22 cellular contexts compared by ENCODE assay signal in the genomic region with DNA sequence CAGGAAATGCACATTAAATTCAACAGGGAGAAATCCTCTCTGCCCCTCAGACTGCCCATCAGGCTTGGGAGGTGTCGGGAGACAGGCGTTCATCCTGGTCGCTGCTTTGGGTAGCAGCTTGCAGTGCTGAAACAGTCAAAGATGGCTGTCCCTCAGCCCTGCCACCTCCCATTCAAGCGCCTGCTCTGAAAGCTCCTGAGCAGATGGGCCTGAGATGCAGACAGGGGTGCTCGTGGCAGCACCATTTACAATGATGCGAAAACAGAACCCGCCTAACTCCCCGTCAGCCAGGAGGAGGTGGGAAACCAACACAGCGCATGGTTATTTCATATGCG. TPM values are rescaled to one million over a fixed set of nuclear protein-coding genes. Genes with fewer than 3 reads are reported as not detected.
DNase-seq lines count a peak whose midpoint lies in the region; TF ChIP-seq lines count a peak whose summit lies in the region.
"Had no signal": no experiment of that assay in that cellular context is flagged by ENCODE, and none has a peak within 500 bp of the region (broad histone marks: within the 10 kb centered on the region; RNA-seq: fewer than 3 reads in every experiment).

No MANE protein-coding gene starts in this region.

- H3K36me3 ChIP-seq in H7 (replicated peaks; ENCODE audit: control insufficient read depth, insufficient read depth, low read length), result no peaks in the 10 kb centered on the region
- H3K36me3 ChIP-seq in thyroid gland, result no peaks in the 10 kb centered on the region

- DNase-seq in H7, result peak; percentile 41
- peak; percentile 33 for DNase-seq in activated CD8-positive, alpha-beta memory T cell treated with anti-CD3 and anti-CD28 coated beads, Interleukin-2, amount 50 U/mL, for 48 hours
- peak; percentile 73 for DNase-seq in mesenteric fat pad (ENCODE audit: low spot score)
- DNase-seq in type B pancreatic cell (ENCODE audit: extremely low spot score, unreplicated experiment), result peak; percentile 52
- DNase-seq in NK-92 treated with Interleukin-12 subunit alpha and Interleukin-12 subunit beta, amount 100 ng/mL, for 24 hours (lab: John Stamatoyannopoulos, UW), result no peak
- DNase-seq in thyroid gland, result no peak
- no peak for DNase-seq in stimulated activated CD4-positive, alpha-beta T cell treated with anti-CD3 and anti-CD28 coated beads, Interleukin-4, amount 100 ng/mL, for 24 hours
- DNase-seq: C1 segment of cervical spinal cord; Calu3; CD8-positive, alpha-beta memory T cell; DMS153; H9; HFFc6; MM.1S; NCI-H1048; NCI-H1436 treated with DMSO at 0.1 percent for 48 hours; NCI-H2029; NCI-H345; NCI-H82; Right ventricle myocardium superior had no signal

- peaks cover 8% of the 10 kb centered on the region for H3K4me1 Mint-ChIP-seq in type B pancreatic cell (ENCODE audit: unreplicated experiment)

- 82 to 88% methylated on average over 9 to 10 of the region's 10 CpGs for WGBS in thyroid gland, 2 donors

- no peaks in the 10 kb centered on the region for H3K9me3 ChIP-seq in thyroid gland

- H3K4me3 Mint-ChIP-seq in type B pancreatic cell, result no peak overlapping the region
- H3K4me3 Mint-ChIP-seq: CD8-positive, alpha-beta memory T cell; H9; HFFc6 had no signal

- TF ChIP-seq POLR2A in thyroid gland (IDR thresholded peaks at IDR 0.05), result no peak

- peaks cover 46% of the 10 kb centered on the region for H3K27me3 Mint-ChIP-seq in type B pancreatic cell

- no peak overlapping the region for H3K27ac ChIP-seq in thyroid gland

- peaks cover 5 to 9% of the 10 kb centered on the region in 2 donors for H3K4me1 ChIP-seq in thyroid gland

- H3K4me3 ChIP-seq in H7 (ENCODE audit: insufficient read depth, low read depth, low read length) (no peak overlapping the region), thyroid gland (replicated peaks in 1 of 3) (no peak overlapping the region)
- H3K4me3 ChIP-seq: K562 had no signal

- no peak for TF ChIP-seq CTCF in type B pancreatic cell (conservative IDR thresholded peaks at IDR 0.05)
- TF ChIP-seq CTCF in thyroid gland (IDR thresholded peaks at IDR 0.05), result no peak

- no peaks in the 10 kb centered on the region for H3K9me3 Mint-ChIP-seq in type B pancreatic cell
- H3K9me3 Mint-ChIP-seq: CD8-positive, alpha-beta memory T cell; HFFc6 had no signal

- no peaks in the 10 kb centered on the region for H3K36me3 Mint-ChIP-seq in type B pancreatic cell
- H3K36me3 Mint-ChIP-seq: CD8-positive, alpha-beta memory T cell had no signal

- H3K27ac Mint-ChIP-seq in type B pancreatic cell, result no peak overlapping the region
- H3K27ac Mint-ChIP-seq: CD8-positive, alpha-beta memory T cell; HFFc6 had no signal

- intact Hi-C loops in thyroid gland (cut with DNase I), result no loop called here

- no peaks in the 10 kb centered on the region for H3K27me3 ChIP-seq in H7 (ENCODE audit: control insufficient read depth, insufficient read depth, low read length)
- H3K27me3 ChIP-seq in thyroid gland, result no peaks in the 10 kb centered on the region

RNA-seq across cellular contexts. Expression of a gene that starts 3.6 kb away (rescaled TPM):
- total RNA-seq in H7 (2014; rRNA removed; shearing (Covaris generic)), result 0.42 and 0.63 TPM in 2 replicates
- total RNA-seq in mesenteric fat pad (0.48 TPM), type B pancreatic cell (ENCODE audit: low replicate concordance) (0.10 and 0.19 TPM in 2 replicates), thyroid gland (1 to 10 TPM; 1.1 to 3.0 (median 1.6) TPM)
- total RNA-seq: LHCN-M2 had no signal

Comparison
In these comparisons a context has a peak if more than half of its experiments do, and no peak if none do; other contexts are left out.
1. DNase-seq: peak in H7 (single experiment), activated CD8-positive, alpha-beta memory T cell treated with anti-CD3 and anti-CD28 coated beads, Interleukin-2, amount 50 U/mL, for 48 hours (single experiment), mesenteric fat pad (single experiment) and type B pancreatic cell (single experiment); none in NK-92 treated with Interleukin-12 subunit alpha and Interleukin-12 subunit beta, amount 100 ng/mL, for 24 hours (single experiment), thyroid gland (0 of 2) and stimulated activated CD4-positive, alpha-beta T cell treated with anti-CD3 and anti-CD28 coated beads, Interleukin-4, amount 100 ng/mL, for 24 hours (single experiment).